10 cellular contexts compared by ENCODE assay signal in the genomic region with DNA sequence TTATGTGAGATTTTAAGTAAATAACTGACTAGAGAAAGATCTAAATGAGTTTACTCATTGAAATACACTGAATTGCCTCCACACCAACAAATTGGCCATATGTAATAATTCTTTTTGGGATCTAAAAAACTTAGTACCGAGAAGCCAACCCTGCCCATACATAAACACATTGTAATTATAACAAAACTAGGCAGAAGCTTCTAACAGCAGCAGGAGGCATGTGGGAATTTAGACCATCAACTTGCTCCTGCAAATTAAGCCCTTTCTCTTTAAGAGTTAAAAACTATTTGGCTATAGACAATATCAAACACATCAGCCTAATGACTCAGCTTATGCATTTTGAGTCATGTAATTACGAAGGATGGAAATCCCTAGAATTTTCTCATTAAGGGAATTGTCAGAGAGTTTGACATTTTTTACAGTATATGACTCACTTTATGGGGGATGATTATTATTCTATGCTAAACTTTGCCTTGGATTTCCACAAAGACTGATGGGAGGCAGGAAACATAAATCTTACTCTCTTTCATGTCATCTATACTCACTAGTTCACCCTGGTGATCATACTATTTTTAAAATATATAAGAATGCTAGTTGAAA. TPM values are rescaled to one million over a fixed set of nuclear protein-coding genes. Genes with fewer than 3 reads are reported as not detected.
A peak's percentile ranks its signal among the peaks of the same experiment; 100 is the strongest.
DNase-seq lines count a peak whose midpoint lies in the region; ATAC-seq, FAIRE-seq and TF ChIP-seq lines count a peak whose summit lies in the region.
"Had no signal": no experiment of that assay in that cellular context is flagged by ENCODE, and none has a peak within 500 bp of the region (broad histone marks: within the 10 kb centered on the region; RNA-seq: fewer than 3 reads in every experiment).

No MANE protein-coding gene starts in this region.

- POLR2A ChIA-PET in T-cell (lab: Charles Lee) = interaction anchor here (0.6 to 14.5 kb wide), 23 partner anchors 11 to 942 kb away, joined by 3 to 178 read pairs (median 8); partner anchors contain the start of genes BRIX1 (in 1 of the 2) and RAD1 (in 1 of the 2)

- no peaks in the 10 kb centered on the region for H3K27me3 ChIP-seq in thoracic aorta (replicated peaks; ENCODE audit: insufficient read depth)
- H3K27me3 ChIP-seq in tibial nerve = no peaks in the 10 kb centered on the region

- no peak overlapping the region for H3K4me3 ChIP-seq in fibroblast of pulmonary artery (replicated peaks; ENCODE audit: low read depth, low read length)
- peak overlapping the region; percentile 25 for H3K4me3 ChIP-seq in thoracic aorta
- peak overlapping the region in 1 of 4 donors; percentile 10 for H3K4me3 ChIP-seq in tibial nerve

- H3K4me1 Mint-ChIP-seq in activated T-cell treated with anti-CD3 and anti-CD28 coated beads, Interleukin-2, amount 50 U/mL, for 24 hours (ENCODE audit: low read depth) = peaks cover 94% of the 10 kb centered on the region
- H3K4me1 Mint-ChIP-seq in T-cell = peaks cover 52 to 76% (median 68%) of the 10 kb centered on the region in 3 donors

- no peak for ATAC-seq in T-cell (replicated peaks in 1 of 4)
- ATAC-seq in thoracic aorta (ENCODE audit: insufficient number of reproducible peaks, low FRiP score, low read depth) = no peak

- no peaks in the 10 kb centered on the region for H3K27me3 Mint-ChIP-seq in activated T-cell treated with anti-CD3 and anti-CD28 coated beads, Interleukin-2, amount 50 U/mL, for 24 hours
- H3K27me3 Mint-ChIP-seq in T-cell = no peaks in the 10 kb centered on the region

- no peaks in the 10 kb centered on the region for H3K9me3 Mint-ChIP-seq in activated T-cell treated with anti-CD3 and anti-CD28 coated beads, Interleukin-2, amount 50 U/mL, for 24 hours
- no peaks in the 10 kb centered on the region for H3K9me3 Mint-ChIP-seq in T-cell

- H3K27ac Mint-ChIP-seq in activated T-cell treated with anti-CD3 and anti-CD28 coated beads, Interleukin-2, amount 50 U/mL, for 24 hours = peak overlapping the region; percentile 100
- H3K27ac Mint-ChIP-seq in T-cell = peak overlapping the region; percentile 99 to 100

- peak overlapping the region; percentile 92 for H3K4me3 Mint-ChIP-seq in activated T-cell treated with anti-CD3 and anti-CD28 coated beads, Interleukin-2, amount 50 U/mL, for 24 hours
- H3K4me3 Mint-ChIP-seq in T-cell = peak overlapping the region; percentile 92 to 97 (median 92)

- peaks cover 91% of the 10 kb centered on the region for H3K36me3 Mint-ChIP-seq in activated T-cell treated with anti-CD3 and anti-CD28 coated beads, Interleukin-2, amount 50 U/mL, for 24 hours (ENCODE audit: low read depth)
- peaks cover 59% of the 10 kb centered on the region for H3K36me3 Mint-ChIP-seq in T-cell
- H3K36me3 Mint-ChIP-seq: IgD-negative memory B cell had no signal

- 30 to 37% methylated on average over 2 of the region's 2 CpGs for WGBS in tibial nerve, 2 donors

- no peak for TF ChIP-seq EP300 in tibial nerve (IDR thresholded peaks at IDR 0.05)

- TF ChIP-seq CTCF in fibroblast of pulmonary artery (IDR thresholded peaks at IDR 0.05; ENCODE audit: low read length, missing control alignments) (no peak), thoracic aorta (IDR thresholded peaks at IDR 0.05) (no peak), tibial nerve (IDR thresholded peaks at IDR 0.05) (no peak), D721Med (IDR thresholded peaks at IDR 0.05; ENCODE audit: insufficient read depth, missing control alignments) (no peak)

- H3K9me3 ChIP-seq in thoracic aorta = no peaks in the 10 kb centered on the region
- no peaks in the 10 kb centered on the region for H3K9me3 ChIP-seq in tibial nerve

- no peak for TF ChIP-seq POLR2A in tibial nerve (IDR thresholded peaks at IDR 0.05)

- no peak for DNase-seq in activated T-cell treated with anti-CD3 and anti-CD28 coated beads, Interleukin-2, amount 50 U/mL, for 24 hours
- no peak for DNase-seq in activated T-cell treated with anti-CD3 and anti-CD28 coated beads, Interleukin-2, amount 50 U/mL, for 48 hours
- DNase-seq in T-cell = no peak
- peak; percentile 55 for DNase-seq in fibroblast of pulmonary artery (ENCODE audit: low read depth)
- no peak for DNase-seq in thoracic aorta (ENCODE audit: low spot score)
- no peak for DNase-seq in tibial nerve (ENCODE audit: low spot score in 2 of 2)
- no peak for DNase-seq in NCI-H345 (lab: John Stamatoyannopoulos, UW)
- no peak for DNase-seq in D721Med (ENCODE audit: insufficient read length, low spot score)

- H3K27ac ChIP-seq in thoracic aorta = no peak overlapping the region
- H3K27ac ChIP-seq in tibial nerve = peak overlapping the region in 2 of 4 donors; percentile 5 to 47
- H3K27ac ChIP-seq: C4-2B had no signal

- H3K4me1 ChIP-seq in thoracic aorta (ENCODE audit: control insufficient read depth in 1 of 2, low read depth in 2 of 2) (no peaks in the 10 kb centered on the region), tibial nerve (peaks cover 0 to 12% (median 5%) of the 10 kb centered on the region in 4 donors)

- H3K36me3 ChIP-seq in thoracic aorta = no peaks in the 10 kb centered on the region
- H3K36me3 ChIP-seq in tibial nerve = no peaks in the 10 kb centered on the region

- CTCF ChIA-PET in T-cell (lab: Charles Lee) = interaction anchor here (1.2 to 6.9 kb wide), 11 partner anchors 38 to 206 kb away, joined by 3 to 58 read pairs (median 6); no protein-coding TSS in a partner anchor

- no peak for FAIRE-seq in D721Med (lab: Jason Lieb, UNC)

RNA-seq across cellular contexts. Expression of gene IL7R, which starts 1.0 kb away (rescaled TPM):
- total RNA-seq in T-cell (1,000 to 10,000 TPM in 1 of 5 donors, 100 to 1,000 TPM in 4; 691 to 1,106 (median 924) TPM), thoracic aorta (10 to 100 TPM; 12.7 to 20.5 TPM), tibial nerve (1 to 10 TPM; 2.8 to 6.3 (median 5.7) TPM)

Comparison
In these comparisons a context has a peak if more than half of its experiments do, and no peak if none do; other contexts are left out.
1. RNA of gene IL7R, which starts 1.0 kb away (total RNA-seq): 691 to 1,106 TPM in T-cell; 12.7 to 20.5 TPM in thoracic aorta and 2.8 to 6.3 TPM in tibial nerve; every median in the first group is over 10 times any median in the second.